In the genomic region with DNA sequence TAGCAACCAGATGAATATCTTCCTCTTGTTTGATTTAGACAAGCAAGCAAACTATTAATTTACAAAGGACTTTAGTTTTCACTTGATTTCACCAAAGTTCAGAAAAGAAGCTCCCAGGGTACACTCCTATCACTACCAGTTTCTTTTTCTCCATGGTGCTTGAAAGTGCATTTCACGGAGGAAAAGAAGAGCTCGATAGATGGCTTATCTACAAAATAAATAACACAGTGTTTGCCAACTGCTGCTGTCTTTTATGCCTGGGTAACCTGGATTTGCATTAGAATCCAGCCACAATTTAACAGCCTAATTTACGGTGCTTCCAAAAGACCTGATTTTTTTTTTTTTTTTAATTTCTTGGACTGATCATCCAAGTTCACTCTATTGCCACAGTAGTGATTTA, we compare ENCODE assay signal across 20 cellular contexts.
DNase-seq lines count a peak whose midpoint lies in the region; ATAC-seq and TF ChIP-seq lines count a peak whose summit lies in the region.
"Had no signal": no experiment of that assay in that cellular context is flagged by ENCODE, and none has a peak within 500 bp of the region (broad histone marks: within the 10 kb centered on the region; RNA-seq: fewer than 3 reads in every experiment).

No MANE protein-coding gene starts in this region.

- no peak for ATAC-seq in GM21360 (IDR thresholded peaks at IDR 0.05; ENCODE audit: unreplicated experiment)
- ATAC-seq: activated CD8-positive, alpha-beta T cell treated with anti-CD3 and anti-CD28 coated beads, Interleukin-2, amount 10 ng/mL, durations not matched to agents 7 days and 5 days; activated T-cell treated with anti-CD3 and anti-CD28 coated beads, Interleukin-2, amount 50 U/mL, for 4 hours; left colon; right cardiac atrium; stimulated activated naive B cell treated with anti-CD40 and anti-IgM and Interleukin-4, amounts not matched to agents 10 μg/mL and 1 μg/mL and 100 μg/mL, for 72 hours had no signal

- H3K79me2 ChIP-seq in neural progenitor cell (ENCODE audit: low read depth) = no peaks in the 10 kb centered on the region

- H3K27me3 Mint-ChIP-seq in neural progenitor cell (ENCODE audit: insufficient read depth, low read depth) = no peaks in the 10 kb centered on the region
- H3K27me3 Mint-ChIP-seq: activated B cell treated with CpG ODN at 0.5 μM for 24 hours; activated naive CD4-positive, alpha-beta T cell treated with anti-CD3 and anti-CD28 coated beads, Interleukin-2, amount 50 U/mL, for 24 hours; B cell; stimulated activated naive B cell treated with anti-CD40 and anti-IgM and Interleukin-4, amounts not matched to agents 10 μg/mL and 1 μg/mL and 100 μg/mL, for 72 hours had no signal

- no peak overlapping the region for H3K4me2 ChIP-seq in neural progenitor cell

- H3K27ac Mint-ChIP-seq in neural progenitor cell = no peak overlapping the region
- H3K27ac Mint-ChIP-seq: activated B cell treated with CpG ODN at 0.5 μM for 24 hours; activated CD8-positive, alpha-beta T cell treated with anti-CD3 and anti-CD28 coated beads, Interleukin-2, amount 10 ng/mL, durations not matched to agents 7 days and 5 days; activated naive CD4-positive, alpha-beta T cell treated with anti-CD3 and anti-CD28 coated beads, Interleukin-2, amount 50 U/mL, for 24 hours; B cell; stimulated activated naive B cell treated with anti-CD40 and anti-IgM and Interleukin-4, amounts not matched to agents 10 μg/mL and 1 μg/mL and 100 μg/mL, for 72 hours had no signal

- H3K27ac ChIP-seq in SJCRH30 (peak overlapping the region; percentile 44; the same call in 1 of the 2 replicates), neural progenitor cell (no peak overlapping the region)
- H3K27ac ChIP-seq: tibial artery had no signal

- H3K9me3 ChIP-seq in SJCRH30 (replicated peaks) (no peaks in the 10 kb centered on the region), neural progenitor cell (ENCODE audit: low read depth) (no peaks in the 10 kb centered on the region)
- H3K9me3 ChIP-seq: tibial artery had no signal

- no peak overlapping the region for H3K9ac ChIP-seq in neural progenitor cell

- peak overlapping the region; percentile 9 for H2AFZ ChIP-seq in neural progenitor cell (replicated peaks)

- H4K20me1 ChIP-seq in neural progenitor cell (ENCODE audit: low read depth) = no peaks in the 10 kb centered on the region

- H3K36me3 ChIP-seq in SJCRH30 (no peaks in the 10 kb centered on the region), neural progenitor cell (no peaks in the 10 kb centered on the region)
- H3K36me3 ChIP-seq: tibial artery had no signal

- no peak for TF ChIP-seq CTCF in neural progenitor cell (IDR thresholded peaks at IDR 0.05)

- no peaks in the 10 kb centered on the region for H3K9me3 Mint-ChIP-seq in neural progenitor cell
- H3K9me3 Mint-ChIP-seq: activated naive CD4-positive, alpha-beta T cell treated with anti-CD3 and anti-CD28 coated beads, Interleukin-2, amount 50 U/mL, for 24 hours had no signal

- H3K4me1 ChIP-seq in SJCRH30 = peaks cover 12% of the 10 kb centered on the region
- no peaks in the 10 kb centered on the region for H3K4me1 ChIP-seq in neural progenitor cell
- H3K4me1 ChIP-seq: tibial artery had no signal

- H3K27me3 ChIP-seq in SJCRH30 = no peaks in the 10 kb centered on the region
- H3K27me3 ChIP-seq in neural progenitor cell = no peaks in the 10 kb centered on the region
- H3K27me3 ChIP-seq: tibial artery had no signal

- H3K4me3 ChIP-seq in SJCRH30 (peak overlapping the region; percentile 14), neural progenitor cell (no peak overlapping the region)
- H3K4me3 ChIP-seq: tibial artery had no signal

- H3K4me1 Mint-ChIP-seq in neural progenitor cell = peaks cover 4% of the 10 kb centered on the region
- H3K4me1 Mint-ChIP-seq: activated B cell treated with CpG ODN at 0.5 μM for 24 hours; activated naive CD4-positive, alpha-beta T cell treated with anti-CD3 and anti-CD28 coated beads, Interleukin-2, amount 50 U/mL, for 24 hours; B cell; stimulated activated naive B cell treated with anti-CD40 and anti-IgM and Interleukin-4, amounts not matched to agents 10 μg/mL and 1 μg/mL and 100 μg/mL, for 72 hours had no signal

- DNase-seq in HuH-7 (ENCODE audit: low spot score) = peak; percentile 65
- peak; percentile 14 for DNase-seq in NCI-H2029 treated with DMSO at 0.1 percent for 48 hours (lab: John Stamatoyannopoulos, UW)
- DNase-seq in SJCRH30 = peak; percentile 48 to 69
- no peak for DNase-seq in neural progenitor cell (ENCODE audit: low spot score)
- DNase-seq in mucosa of gallbladder (ENCODE audit: low spot score) = no peak
- no peak for DNase-seq in RPMI8226
- DNase-seq in LoVo (ENCODE audit: low spot score) = no peak
- DNase-seq: activated B cell treated with CpG ODN at 0.5 μM for 24 hours; activated CD8-positive, alpha-beta T cell treated with anti-CD3 and anti-CD28 coated beads, Interleukin-2, amount 10 ng/mL, durations not matched to agents 7 days and 5 days; activated T-cell treated with anti-CD3 and anti-CD28 coated beads, Interleukin-2, amount 50 U/mL, for 4 hours; DMS 273 treated with DMSO at 0.1 percent for 48 hours; left colon; NCI-H2107; right cardiac atrium; SIG-M5; stimulated activated naive B cell treated with anti-CD40 and anti-IgM and Interleukin-4, amounts not matched to agents 10 μg/mL and 1 μg/mL and 100 μg/mL, for 72 hours; tibial artery had no signal

- no peak overlapping the region for H3K4me3 Mint-ChIP-seq in neural progenitor cell
- H3K4me3 Mint-ChIP-seq: activated B cell treated with CpG ODN at 0.5 μM for 24 hours; activated CD8-positive, alpha-beta T cell treated with anti-CD3 and anti-CD28 coated beads, Interleukin-2, amount 10 ng/mL, durations not matched to agents 7 days and 5 days; activated naive CD4-positive, alpha-beta T cell treated with anti-CD3 and anti-CD28 coated beads, Interleukin-2, amount 50 U/mL, for 24 hours; activated T-cell treated with anti-CD3 and anti-CD28 coated beads, Interleukin-2, amount 50 U/mL, for 4 hours; B cell; stimulated activated naive B cell treated with anti-CD40 and anti-IgM and Interleukin-4, amounts not matched to agents 10 μg/mL and 1 μg/mL and 100 μg/mL, for 72 hours had no signal

- no peaks in the 10 kb centered on the region for H3F3A ChIP-seq in neural progenitor cell (ENCODE audit: low read depth)

- no peaks in the 10 kb centered on the region for H3K36me3 Mint-ChIP-seq in neural progenitor cell
- H3K36me3 Mint-ChIP-seq: activated naive CD4-positive, alpha-beta T cell treated with anti-CD3 and anti-CD28 coated beads, Interleukin-2, amount 50 U/mL, for 24 hours; stimulated activated naive B cell treated with anti-CD40 and anti-IgM and Interleukin-4, amounts not matched to agents 10 μg/mL and 1 μg/mL and 100 μg/mL, for 72 hours had no signal

Comparison
In these comparisons a context has a peak if more than half of its experiments do, and no peak if none do; other contexts are left out.
1. DNase-seq: peak in HuH-7 (single experiment), NCI-H2029 treated with DMSO at 0.1 percent for 48 hours (single experiment) and SJCRH30 (2 of 2); none in neural progenitor cell (single experiment), mucosa of gallbladder (single experiment), RPMI8226 (single experiment) and LoVo (single experiment).